In genomic region chr17:30939059-30939689, GRCh38 we compare ENCODE assay signal across 19 cellular contexts. TPM values are rescaled to one million over a fixed set of nuclear protein-coding genes. Genes with fewer than 3 reads are reported as not detected.
DNase-seq lines count a peak whose midpoint lies in the region; ATAC-seq and TF ChIP-seq lines count a peak whose summit lies in the region.
"Had no signal": no experiment of that assay in that cellular context is flagged by ENCODE, and none has a peak within 500 bp of the region (broad histone marks: within the 10 kb centered on the region; RNA-seq: fewer than 3 reads in every experiment).

No MANE protein-coding gene starts in this region.

- CTCF ChIA-PET in activated B cell treated with CpG ODN at 0.5 μM for 24 hours (lab: Charles Lee): interaction anchor here (1.2 to 1.3 kb wide), 2 partner anchors 13 to 31 kb away, joined by 3 read pairs; partner anchors contain the start of gene RNF135

- WGBS in heart left ventricle, 4 donors: 80 to 86% (median 82%) methylated on average over 13 of the region's 13 CpGs

- peaks cover 13% of the 10 kb centered on the region for H3K4me1 Mint-ChIP-seq in activated B cell treated with CpG ODN at 0.5 μM for 24 hours
- peaks cover 7% of the 10 kb centered on the region for H3K4me1 Mint-ChIP-seq in stimulated activated memory B cell treated with anti-CD40 and anti-IgM and Interleukin-4, amounts not matched to agents 10 μg/mL and 1 μg/mL and 100 μg/mL, for 72 hours

- peak overlapping the region; percentile 64 for H3K4me3 Mint-ChIP-seq in activated B cell treated with CpG ODN at 0.5 μM for 24 hours
- H3K4me3 Mint-ChIP-seq in stimulated activated memory B cell treated with anti-CD40 and anti-IgM and Interleukin-4, amounts not matched to agents 10 μg/mL and 1 μg/mL and 100 μg/mL, for 72 hours: peak overlapping the region; percentile 67
- H3K4me3 Mint-ChIP-seq: type B pancreatic cell had no signal

- peak overlapping the region; percentile 47; the same call in 1 of the 2 replicates for H2AFZ ChIP-seq in MM.1S (ENCODE audit: low read length)

- TF ChIP-seq POLR2A in heart left ventricle (IDR thresholded peaks at IDR 0.05): no peak

- H3K9me3 ChIP-seq in heart left ventricle: no peaks in the 10 kb centered on the region
- no peaks in the 10 kb centered on the region for H3K9me3 ChIP-seq in right atrium auricular region
- no peaks in the 10 kb centered on the region for H3K9me3 ChIP-seq in MM.1S (replicated peaks; ENCODE audit: insufficient read depth, low read length)
- H3K9me3 ChIP-seq: psoas muscle had no signal

- DNase-seq in heart left ventricle (peak in 1 of 5 donors; percentile 42), right atrium auricular region (ENCODE audit: low spot score) (no peak), MM.1S (peak; percentile 86), activated B cell treated with CpG ODN at 0.5 μM for 24 hours (no peak), DMS79 (lab: John Stamatoyannopoulos, UW) (no peak), SW 1271 (lab: John Stamatoyannopoulos, UW) (no peak), HK-2 (ENCODE audit: unreplicated experiment) (no peak)
- DNase-seq: activated CD8-positive, alpha-beta memory T cell treated with anti-CD3 and anti-CD28 coated beads, Interleukin-2, amount 50 U/mL, for 48 hours; erythroblast; hippocampal formation; left cardiac atrium; NCI-H1417 treated with DMSO at 0.1 percent for 48 hours; NCI-H446; stimulated activated CD4-positive, alpha-beta T cell treated with anti-CD3 and anti-CD28 coated beads, Interleukin-2, amount 100 ng/mL, for 24 hours; T-helper 9 cell had no signal

- H3K27ac ChIP-seq in heart left ventricle: peak overlapping the region in 7 of 12 donors; percentile 24 to 82 (median 34)
- H3K27ac ChIP-seq in right atrium auricular region: peak overlapping the region in 1 of 2 donors; percentile 29
- peak overlapping the region; percentile 67 for H3K27ac ChIP-seq in MM.1S (ENCODE audit: low read length)
- H3K27ac ChIP-seq: psoas muscle had no signal

- no peaks in the 10 kb centered on the region for H3K9me2 ChIP-seq in MM.1S (replicated peaks; ENCODE audit: insufficient read depth, low read length)

- H3K27me3 ChIP-seq in heart left ventricle: no peaks in the 10 kb centered on the region
- no peaks in the 10 kb centered on the region for H3K27me3 ChIP-seq in right atrium auricular region
- H3K27me3 ChIP-seq in MM.1S (replicated peaks; ENCODE audit: insufficient read depth, low read length): peaks cover 3% of the 10 kb centered on the region; the same call in 1 of the 2 replicates

- H4K20me1 ChIP-seq in MM.1S (ENCODE audit: insufficient read depth, low read length): no peaks in the 10 kb centered on the region

- intact Hi-C loops in heart left ventricle (cut with DNase I) (no loop called here), activated B cell treated with CpG ODN at 0.5 μM for 24 hours (cut with micrococcal nuclease) (loop anchor here (1.0 kb wide), 2 partner anchors 15 to 32 kb away; partner anchors contain the start of gene RNF135)

- H3K36me3 Mint-ChIP-seq in activated B cell treated with CpG ODN at 0.5 μM for 24 hours (ENCODE audit: low read depth): peaks cover 41% of the 10 kb centered on the region
- H3K36me3 Mint-ChIP-seq in stimulated activated memory B cell treated with anti-CD40 and anti-IgM and Interleukin-4, amounts not matched to agents 10 μg/mL and 1 μg/mL and 100 μg/mL, for 72 hours: peaks cover 69% of the 10 kb centered on the region
- H3K36me3 Mint-ChIP-seq: type B pancreatic cell had no signal

- H3K79me2 ChIP-seq in MM.1S (ENCODE audit: low read length): no peaks in the 10 kb centered on the region

- H3K4me1 ChIP-seq in heart left ventricle (peaks cover 0 to 16% (median 0%) of the 10 kb centered on the region in 12 donors), right atrium auricular region (no peaks in the 10 kb centered on the region), MM.1S (ENCODE audit: low read length) (peaks cover 11% of the 10 kb centered on the region)
- H3K4me1 ChIP-seq: psoas muscle had no signal

- no peaks in the 10 kb centered on the region for H3K27me3 Mint-ChIP-seq in activated B cell treated with CpG ODN at 0.5 μM for 24 hours
- no peaks in the 10 kb centered on the region for H3K27me3 Mint-ChIP-seq in stimulated activated memory B cell treated with anti-CD40 and anti-IgM and Interleukin-4, amounts not matched to agents 10 μg/mL and 1 μg/mL and 100 μg/mL, for 72 hours

- H3K36me3 ChIP-seq in heart left ventricle: peaks cover 0 to 75% (median 0%) of the 10 kb centered on the region in 9 donors
- no peaks in the 10 kb centered on the region for H3K36me3 ChIP-seq in right atrium auricular region
- no peaks in the 10 kb centered on the region for H3K36me3 ChIP-seq in MM.1S (replicated peaks; ENCODE audit: insufficient read depth, low read length)

- peaks cover 16% of the 10 kb centered on the region for H3F3A ChIP-seq in MM.1S (ENCODE audit: insufficient read depth, low read length)

- ATAC-seq in heart left ventricle: peak in 3 of 4 donors; percentile 24 to 53 (median 44)
- peak; percentile 77 for ATAC-seq in activated B cell treated with CpG ODN at 0.5 μM for 24 hours (ENCODE audit: low read depth)
- peak; percentile 76 for ATAC-seq in stimulated activated memory B cell treated with anti-CD40 and anti-IgM and Interleukin-4, amounts not matched to agents 10 μg/mL and 1 μg/mL and 100 μg/mL, for 72 hours
- ATAC-seq: psoas muscle had no signal

- H3K4me2 ChIP-seq in MM.1S (ENCODE audit: low read depth, low read length): peak overlapping the region; percentile 47

- peak overlapping the region; percentile 86 for H3K27ac Mint-ChIP-seq in activated B cell treated with CpG ODN at 0.5 μM for 24 hours
- H3K27ac Mint-ChIP-seq in stimulated activated memory B cell treated with anti-CD40 and anti-IgM and Interleukin-4, amounts not matched to agents 10 μg/mL and 1 μg/mL and 100 μg/mL, for 72 hours: peak overlapping the region; percentile 95
- H3K27ac Mint-ChIP-seq: type B pancreatic cell had no signal

- H3K9me3 Mint-ChIP-seq in activated B cell treated with CpG ODN at 0.5 μM for 24 hours: no peaks in the 10 kb centered on the region
- no peaks in the 10 kb centered on the region for H3K9me3 Mint-ChIP-seq in stimulated activated memory B cell treated with anti-CD40 and anti-IgM and Interleukin-4, amounts not matched to agents 10 μg/mL and 1 μg/mL and 100 μg/mL, for 72 hours
- H3K9me3 Mint-ChIP-seq: type B pancreatic cell had no signal

- TF ChIP-seq CTCF in heart left ventricle (IDR thresholded peaks at IDR 0.05): no peak
- no peak for TF ChIP-seq CTCF in right atrium auricular region (IDR thresholded peaks at IDR 0.05)
- TF ChIP-seq CTCF in MM.1S (IDR thresholded peaks at IDR 0.05; ENCODE audit: low read length): no peak
- TF ChIP-seq CTCF in activated B cell treated with CpG ODN at 0.5 μM for 24 hours (IDR thresholded peaks at IDR 0.05): no peak

- POLR2A ChIA-PET in activated B cell treated with CpG ODN at 0.5 μM for 24 hours (lab: Charles Lee): interaction anchor here (0.6 to 2.5 kb wide), 10 partner anchors 11 to 462 kb away, joined by 3 to 21 read pairs (median 6); partner anchors contain the start of genes ADAP2, GOSR1 and RNF135

- H3K4me3 ChIP-seq in heart left ventricle (no peak overlapping the region), right atrium auricular region (no peak overlapping the region), MM.1S (ENCODE audit: low read length) (peak overlapping the region; percentile 38)
- H3K4me3 ChIP-seq: psoas muscle had no signal

- H3K9ac ChIP-seq in MM.1S (ENCODE audit: low read length): peak overlapping the region; percentile 12; the same call in 1 of the 2 replicates

RNA-seq across cellular contexts. Expression of gene ADAP2, which starts 17.4 kb away (rescaled TPM):
- total RNA-seq in heart left ventricle (10 to 100 TPM in 4 of 9 donors, 1 to 10 TPM in 5; 3.1 to 43.5 (median 8.3) TPM), right atrium auricular region (10 to 100 TPM in 1 of 2 donors, 1 to 10 TPM in 1; 4.3 to 11.1 TPM), activated B cell treated with CpG ODN at 0.5 μM for 24 hours (16.0 and 16.9 TPM in 2 replicates)
- 1 to 10 TPM; 3.5 to 4.5 TPM for polyA plus RNA-seq in heart left ventricle
- total RNA-seq: RPMI7951 had no signal

RNA-seq across cellular contexts. Expression of gene RNF135, which starts 31.7 kb away (rescaled TPM):
- total RNA-seq in heart left ventricle (10 to 100 TPM in 2 of 9 donors, 1 to 10 TPM in 7; 3.9 to 19.1 (median 5.6) TPM), right atrium auricular region (10 to 100 TPM in 1 of 2 donors, 1 to 10 TPM in 1; 6.9 to 13.1 TPM), activated B cell treated with CpG ODN at 0.5 μM for 24 hours (16.7 and 18.5 TPM in 2 replicates)
- polyA plus RNA-seq in heart left ventricle: 1 to 10 TPM; 3.9 TPM

RNA-seq across cellular contexts. Expression of gene TEFM, which starts 33.1 kb away (rescaled TPM):
- total RNA-seq in heart left ventricle (10 to 100 TPM in 8 of 9 donors, 1 to 10 TPM in 1; 5.2 to 22.9 (median 13.1) TPM), right atrium auricular region (10 to 100 TPM in 1 of 2 donors, 1 to 10 TPM in 1; 6.6 to 11.0 TPM), activated B cell treated with CpG ODN at 0.5 μM for 24 hours (23.0 and 25.2 TPM in 2 replicates)
- polyA plus RNA-seq in heart left ventricle: 10 to 100 TPM in 1 of 2 donors, 1 to 10 TPM in 1; 7.7 to 30.1 TPM
